Comparison of ENCODE assay signal across 9 cellular contexts in genomic region chr18:23487738-23488625, GRCh38. TPM values are rescaled to one million over a fixed set of nuclear protein-coding genes. Genes with fewer than 3 reads are reported as not detected.
DNase-seq lines count a peak whose midpoint lies in the region; ATAC-seq lines count a peak whose summit lies in the region.
"Had no signal": no experiment of that assay in that cellular context is flagged by ENCODE, and none has a peak within 500 bp of the region (broad histone marks: within the 10 kb centered on the region; RNA-seq: fewer than 3 reads in every experiment).

No MANE protein-coding gene starts in this region.

- peak overlapping the region; percentile 39 for H3K4me3 ChIP-seq in thymus (ENCODE audit: low read length)

- no peaks in the 10 kb centered on the region for H3K27me3 ChIP-seq in thymus (ENCODE audit: control insufficient read depth, insufficient read depth)

- H3K27ac ChIP-seq in thymus (ENCODE audit: low read depth): peak overlapping the region; percentile 97

- peaks cover 4% of the 10 kb centered on the region for H3K36me3 ChIP-seq in thymus (ENCODE audit: control insufficient read depth, insufficient read depth)

- ATAC-seq in GM21360 (IDR thresholded peaks at IDR 0.05; ENCODE audit: unreplicated experiment): peak; percentile 72
- ATAC-seq: HCT116 had no signal

- no peaks in the 10 kb centered on the region for H3K9me3 ChIP-seq in thymus (ENCODE audit: control insufficient read depth)

- peak; percentile 32 for DNase-seq in CMK (ENCODE audit: low read depth)
- peak; percentile 8 for DNase-seq in HT-29 (ENCODE audit: low spot score)
- peak; percentile 31 for DNase-seq in activated T-cell treated with anti-CD3 and anti-CD28 coated beads for 48 hours (ENCODE audit: low read depth)
- DNase-seq in left kidney (ENCODE audit: low read depth, low spot score): peak; percentile 21
- DNase-seq in hepatic stellate cell (ENCODE audit: low spot score): no peak
- DNase-seq in AG08395 (ENCODE audit: low spot score): no peak

- peaks cover 8% of the 10 kb centered on the region for H3K4me1 ChIP-seq in thymus (ENCODE audit: control insufficient read depth, insufficient read depth, low read length)

- 12% methylated on average over 15 of the region's 15 CpGs for WGBS in thymus

RNA-seq across cellular contexts. Expression of gene RMC1, which starts 15.3 kb away (rescaled TPM):
- total RNA-seq in HT-29 (2014; rRNA removed; shearing (Covaris generic)): 11.6 and 15.2 TPM in 2 replicates
- polyA plus RNA-seq in thymus: 67.6 TPM

RNA-seq across cellular contexts. Expression of gene RIOK3, which starts 34.9 kb away (rescaled TPM):
- 13.5 and 14.2 TPM in 2 replicates for total RNA-seq in HT-29 (2014; rRNA removed; shearing (Covaris generic))
- polyA plus RNA-seq in thymus: 81.4 TPM

Comparison
In these comparisons a context has a peak if more than half of its experiments do, and no peak if none do; other contexts are left out.
1. DNase-seq: peak in CMK (single experiment), HT-29 (single experiment), activated T-cell treated with anti-CD3 and anti-CD28 coated beads for 48 hours (single experiment) and left kidney (single experiment); none in hepatic stellate cell (single experiment) and AG08395 (single experiment).